ENCODE assay signal across 8 cellular contexts in genomic region chr3:124584552-124585391, GRCh38.
DNase-seq lines count a peak whose midpoint lies in the region; ATAC-seq and TF ChIP-seq lines count a peak whose summit lies in the region.

No MANE protein-coding gene starts in this region.

- no peaks in the 10 kb centered on the region for H3K79me2 ChIP-seq in osteoblast (ENCODE audit: insufficient read depth, low read length)

- H3K27ac ChIP-seq in osteoblast (ENCODE audit: low read depth, low read length), result no peak overlapping the region
- no peak overlapping the region for H3K27ac ChIP-seq in aorta (ENCODE audit: low read depth in 1 of 2, low read length in 2 of 2)

- DNase-seq in ELR (ENCODE audit: low read depth) (peak; percentile 41), NCI-H2196 (lab: John Stamatoyannopoulos, UW; ENCODE audit: unreplicated experiment) (peak; percentile 74), Right ventricle myocardium superior (peak; percentile 85), osteoblast (ENCODE audit: insufficient read length, low spot score, missing footprints) (peak; percentile 96), aorta (peak; percentile 83 to 92)
- peak; percentile 5 for DNase-seq in activated T-helper 9 cell treated with anti-CD3 and anti-CD28 coated beads, Interleukin-2, amount 50 U/mL, for 16 hours (ENCODE audit: low read depth)

- intact Hi-C loops in Right ventricle myocardium superior (cut with DNase I) (no loop called here), aorta (cut with DNase I) (loop anchor here in 1 of 2 donors (10.0 kb wide), 1 partner anchor 320 kb away; no protein-coding TSS in a partner anchor)

- H3K4me1 ChIP-seq in osteoblast (ENCODE audit: insufficient read depth, low read length) (no peaks in the 10 kb centered on the region), aorta (ENCODE audit: control insufficient read depth in 1 of 2, insufficient read depth in 2 of 2, low read length in 2 of 2) (peaks cover 0 to 2% of the 10 kb centered on the region in 2 donors)

- H3K9me3 ChIP-seq in osteoblast (ENCODE audit: low read depth, low read length) (no peaks in the 10 kb centered on the region), aorta (ENCODE audit: control insufficient read depth, low read length) (no peaks in the 10 kb centered on the region)

- ATAC-seq in Right ventricle myocardium superior (ENCODE audit: poor library complexity) (peak; percentile 97), aorta (ENCODE audit: low FRiP score) (peak; percentile 85), GM19351 (IDR thresholded peaks at IDR 0.05; ENCODE audit: unreplicated experiment) (no peak), GM18858 (IDR thresholded peaks at IDR 0.05; ENCODE audit: unreplicated experiment) (no peak)

- TF ChIP-seq CTCF in osteoblast (IDR thresholded peaks at IDR 0.05; ENCODE audit: extremely low read depth, low read depth, low read length), result no peak

- peaks cover 43% of the 10 kb centered on the region for H3K27me3 ChIP-seq in osteoblast (ENCODE audit: insufficient read depth, low read length)
- no peaks in the 10 kb centered on the region for H3K27me3 ChIP-seq in aorta (ENCODE audit: control insufficient read depth in 1 of 2, insufficient read depth in 2 of 2, low read length in 1 of 2)

- H3K36me3 ChIP-seq in osteoblast (ENCODE audit: insufficient read depth, low read length), result no peaks in the 10 kb centered on the region
- H3K36me3 ChIP-seq in aorta (ENCODE audit: control insufficient read depth in 1 of 2, insufficient read depth in 2 of 2, low read length in 1 of 2), result no peaks in the 10 kb centered on the region

- 4 to 5% methylated on average over 53 to 59 of the region's 59 CpGs for WGBS in aorta, 2 donors

- no peaks in the 10 kb centered on the region for H4K20me1 ChIP-seq in osteoblast (ENCODE audit: insufficient read depth, low read length)

- H3K4me3 ChIP-seq in osteoblast (ENCODE audit: insufficient read depth, low read length), result peak overlapping the region; percentile 70
- peak overlapping the region in 1 of 2 donors; percentile 37 for H3K4me3 ChIP-seq in aorta (ENCODE audit: low read length in 2 of 2)

- peak overlapping the region; percentile 83 for H2AFZ ChIP-seq in osteoblast (ENCODE audit: low read length)

- peak overlapping the region; percentile 81 for H3K4me2 ChIP-seq in osteoblast (ENCODE audit: insufficient read depth, low read length)

Comparison
In these comparisons a context has a peak if more than half of its experiments do, and no peak if none do; other contexts are left out.
1. DNase-seq: peak in every context shown above with its lines; median percentile 96 in osteoblast; 88 in aorta; 85 in Right ventricle myocardium superior; 74 in NCI-H2196; 41 in ELR; 5 in activated T-helper 9 cell treated with anti-CD3 and anti-CD28 coated beads, Interleukin-2, amount 50 U/mL, for 16 hours.
2. ATAC-seq: peak in Right ventricle myocardium superior (single experiment) and aorta (single experiment); none in GM19351 (single experiment) and GM18858 (single experiment).